28 cellular contexts compared by ENCODE assay signal in the genomic region with DNA sequence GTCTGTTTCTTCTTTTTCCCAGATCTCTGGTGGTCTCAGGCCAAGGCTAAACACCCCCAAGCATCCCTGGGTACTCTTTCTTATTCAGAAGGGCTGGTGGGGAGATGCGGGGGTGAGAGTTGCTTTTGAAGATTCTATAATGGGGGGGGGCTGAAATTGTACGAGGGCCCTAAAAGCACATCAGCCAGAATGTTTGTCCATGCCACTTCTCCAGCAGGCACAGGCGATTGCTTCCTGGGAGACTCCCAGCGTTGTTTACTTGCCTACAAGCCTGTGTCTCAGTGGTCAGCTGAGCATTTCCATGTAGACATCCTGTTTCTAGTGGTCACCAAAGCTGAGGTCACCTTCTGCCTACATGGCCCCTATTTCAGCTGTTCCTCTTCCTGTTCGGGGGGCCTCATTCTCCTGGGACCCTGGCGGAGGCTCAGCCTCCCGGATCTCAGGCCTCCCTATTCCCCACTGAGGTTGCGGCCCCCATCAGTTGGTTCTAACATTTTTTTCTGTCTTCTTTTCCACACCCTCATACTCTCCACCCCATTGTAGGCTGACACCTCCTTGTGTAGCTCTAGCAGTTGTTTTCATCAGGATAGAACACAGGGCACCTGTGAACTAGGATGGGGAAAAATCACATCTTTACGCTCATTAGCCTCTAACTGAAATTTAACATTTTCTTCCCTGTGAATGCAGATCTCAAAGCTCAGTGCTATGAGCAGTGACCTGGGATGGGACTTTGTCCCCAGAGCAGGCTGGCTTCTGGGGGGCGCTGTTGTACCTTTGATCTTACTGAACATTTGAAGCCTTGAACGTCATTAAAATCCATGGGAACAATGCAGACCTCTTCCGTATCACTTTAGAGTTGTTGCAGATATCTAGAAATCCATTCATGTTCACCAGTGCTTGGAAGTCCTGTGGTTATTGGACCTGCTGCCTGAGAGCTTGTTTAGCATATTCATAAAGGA.
DNase-seq lines count a peak whose midpoint lies in the region; ATAC-seq and TF ChIP-seq lines count a peak whose summit lies in the region.
"Had no signal": no experiment of that assay in that cellular context is flagged by ENCODE, and none has a peak within 500 bp of the region (broad histone marks: within the 10 kb centered on the region; RNA-seq: fewer than 3 reads in every experiment).

No MANE protein-coding gene starts in this region.

- TF ChIP-seq POLR2A in vagina (IDR thresholded peaks at IDR 0.05) = no peak

- H3K27ac ChIP-seq in WERI-Rb-1 (no peak overlapping the region), vagina (no peak overlapping the region)
- H3K27ac ChIP-seq: 22Rv1, RWPE1 had no signal

- H3K4me3 ChIP-seq in WERI-Rb-1 (ENCODE audit: low read depth, low read length) (no peak overlapping the region), vagina (no peak overlapping the region)

- H3K27me3 ChIP-seq in WERI-Rb-1 (ENCODE audit: insufficient read depth, low read depth, severe bottlenecking) (no peaks in the 10 kb centered on the region), vagina (no peaks in the 10 kb centered on the region)
- H3K27me3 ChIP-seq: BE2C had no signal

- TF ChIP-seq CTCF in WERI-Rb-1 (IDR thresholded peaks at IDR 0.05; ENCODE audit: low read depth, low read length) (peak; percentile 63), vagina (IDR thresholded peaks at IDR 0.05) (no peak)

- H3K9me3 ChIP-seq in WERI-Rb-1 (ENCODE audit: severe bottlenecking) = no peaks in the 10 kb centered on the region
- H3K9me3 ChIP-seq in vagina = no peaks in the 10 kb centered on the region
- H3K9me3 ChIP-seq: BE2C had no signal

- H3K36me3 ChIP-seq in WERI-Rb-1 = no peaks in the 10 kb centered on the region
- no peaks in the 10 kb centered on the region for H3K36me3 ChIP-seq in vagina
- H3K36me3 ChIP-seq: BE2C had no signal

- no peaks in the 10 kb centered on the region for H3K4me1 ChIP-seq in vagina
- H3K4me1 ChIP-seq: BE2C had no signal

- intact Hi-C loops in vagina (cut with DNase I) = no loop called here

- peak; percentile 8 for DNase-seq in NCI-H748 (lab: John Stamatoyannopoulos, UW; ENCODE audit: unreplicated experiment)
- no peak for DNase-seq in NCI-H748 treated with DMSO at 0.1 percent for 48 hours (lab: John Stamatoyannopoulos, UW)
- peak; percentile 56 for DNase-seq in WERI-Rb-1
- DNase-seq in islet precursor cell = peak; percentile 22
- DNase-seq in vagina (ENCODE audit: extremely low spot score in 2 of 2) = peak; percentile 22 to 74
- no peak for DNase-seq in activated effector memory CD4-positive, alpha-beta T cell treated with anti-CD3 and anti-CD28 coated beads, Interleukin-2, amount 50 U/mL, for 16 hours
- DNase-seq: ACHN; BE2C; Calu3; CD8-positive, alpha-beta memory T cell; DMS79 treated with DMSO at 0.1 percent for 48 hours; HCEC 1CT; IMR-90; KG1; MM.1S; NCI-H1092; NCI-H1436 treated with DMSO at 0.1 percent for 48 hours; NCI-H187 treated with DMSO at 0.1 percent for 48 hours; NCI-H2107; NCI-H524; NCI-H82; NK-92 treated with Interleukin-12 subunit alpha and Interleukin-12 subunit beta, amount 100 ng/mL, for 24 hours; SHP77 had no signal

- no peak for ATAC-seq in GM21360 (IDR thresholded peaks at IDR 0.05; ENCODE audit: unreplicated experiment)
- ATAC-seq in HG02970 (IDR thresholded peaks at IDR 0.05; ENCODE audit: low FRiP score, unreplicated experiment) = no peak
- ATAC-seq: Panc1 had no signal

Comparison
In these comparisons a context has a peak if more than half of its experiments do, and no peak if none do; other contexts are left out.
1. DNase-seq: peak in NCI-H748 (single experiment), WERI-Rb-1 (single experiment), islet precursor cell (single experiment) and vagina (2 of 2); none in NCI-H748 treated with DMSO at 0.1 percent for 48 hours (single experiment) and activated effector memory CD4-positive, alpha-beta T cell treated with anti-CD3 and anti-CD28 coated beads, Interleukin-2, amount 50 U/mL, for 16 hours (single experiment).